8 cellular contexts compared by ENCODE assay signal in the genomic region with DNA sequence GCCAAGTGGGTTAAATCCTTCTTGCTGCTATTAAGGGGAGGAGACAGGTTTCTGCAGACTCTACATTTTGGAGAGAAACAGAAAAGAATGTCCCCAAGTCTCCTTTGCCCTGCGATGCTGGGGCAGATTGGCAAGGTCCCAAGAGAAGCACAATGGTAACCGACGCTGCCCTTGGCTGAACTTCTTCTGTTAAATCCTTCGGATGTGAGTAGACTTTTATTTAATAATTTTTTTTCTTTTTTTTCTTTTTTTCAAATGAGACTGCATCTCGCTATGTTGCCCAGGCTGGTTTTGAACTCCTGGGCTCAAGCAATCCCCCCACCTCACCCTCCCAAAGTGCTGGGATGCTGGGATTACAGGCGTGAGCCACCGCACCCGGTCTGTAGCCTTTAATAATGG. TPM values are rescaled to one million over a fixed set of nuclear protein-coding genes. Genes with fewer than 3 reads are reported as not detected.
DNase-seq lines count a peak whose midpoint lies in the region; ATAC-seq and TF ChIP-seq lines count a peak whose summit lies in the region.

No MANE protein-coding gene starts in this region.

- H3K9me3 ChIP-seq in PC-3 (ENCODE audit: low read length): no peaks in the 10 kb centered on the region
- H3K9me3 ChIP-seq in endocrine pancreas (ENCODE audit: control insufficient read depth, low read length): no peaks in the 10 kb centered on the region
- no peaks in the 10 kb centered on the region for H3K9me3 ChIP-seq in parathyroid adenoma (ENCODE audit: control insufficient read depth, low read length)

- peak overlapping the region; percentile 65; the same call in 1 of the 2 replicates for H3K9ac ChIP-seq in PC-3 (ENCODE audit: low read length)
- no peak overlapping the region for H3K9ac ChIP-seq in endocrine pancreas (ENCODE audit: control insufficient read depth, insufficient read depth, low read length)
- no peak overlapping the region for H3K9ac ChIP-seq in parathyroid adenoma

- peaks cover 11% of the 10 kb centered on the region for H3F3A ChIP-seq in PC-3 (ENCODE audit: low read length, unreplicated experiment)

- H3K36me3 ChIP-seq in PC-3 (ENCODE audit: low read depth, low read length): no peaks in the 10 kb centered on the region
- no peaks in the 10 kb centered on the region for H3K36me3 ChIP-seq in endocrine pancreas (ENCODE audit: control insufficient read depth, insufficient read depth, low read length)
- no peaks in the 10 kb centered on the region for H3K36me3 ChIP-seq in parathyroid adenoma (ENCODE audit: control insufficient read depth, insufficient read depth, low read length)

- H3K79me2 ChIP-seq in PC-3 (ENCODE audit: low read length) (no peaks in the 10 kb centered on the region), parathyroid adenoma (no peaks in the 10 kb centered on the region)

- no peaks in the 10 kb centered on the region for H4K20me1 ChIP-seq in PC-3 (ENCODE audit: low read length)

- intact Hi-C loops in PC-3 (cut with micrococcal nuclease): loop anchor here (1.0 to 10.0 kb wide), 3 partner anchors 9 to 172 kb away; a partner anchor contains a TSS

- TF ChIP-seq CTCF in GM12865 (IDR thresholded peaks at IDR 0.05; ENCODE audit: insufficient read depth, low read depth, low read length, missing control alignments): no peak
- TF ChIP-seq CTCF in PC-3 (conservative IDR thresholded peaks at IDR 0.05; ENCODE audit: low read depth, low read length): no peak
- TF ChIP-seq CTCF in parathyroid adenoma (IDR thresholded peaks at IDR 0.05): no peak

- CTCF ChIA-PET in PC-3 (lab: Charles Lee): interaction anchor here (0.6 kb wide), 1 partner anchor 132 kb away, joined by 3 read pairs; no protein-coding TSS in a partner anchor

- POLR2A ChIA-PET in PC-3 (lab: Charles Lee; ENCODE audit: unreplicated experiment): interaction anchor here (1.4 kb wide), 1 partner anchor 21 kb away, joined by 3 read pairs; a partner anchor contains a TSS

- BruUV-seq in PC-3 (replicated peaks; lab: Mats Ljungman, UMichigan): no TSS peak

- ATAC-seq in PC-3 (no peak), left lobe of liver (no peak), HG03196 (IDR thresholded peaks at IDR 0.05; ENCODE audit: unreplicated experiment) (no peak), GM18511 (IDR thresholded peaks at IDR 0.05; ENCODE audit: unreplicated experiment) (no peak)

- H3K27me3 ChIP-seq in PC-3 (ENCODE audit: low read length) (no peaks in the 10 kb centered on the region), endocrine pancreas (ENCODE audit: control insufficient read depth, insufficient read depth, low read length) (no peaks in the 10 kb centered on the region), parathyroid adenoma (ENCODE audit: control insufficient read depth, insufficient read depth, low read length) (no peaks in the 10 kb centered on the region)

- DNase-seq in GM12865 (ENCODE audit: low read depth) (no peak), PC-3 (peak; percentile 42), left lobe of liver (ENCODE audit: low spot score) (no peak)
- no peak for DNase-seq in effector CD4-positive, alpha-beta T cell

- H3K9me2 ChIP-seq in PC-3 (replicated peaks; ENCODE audit: low read length): no peaks in the 10 kb centered on the region

- H3K4me2 ChIP-seq in PC-3 (ENCODE audit: low read length): peak overlapping the region; percentile 87
- H3K4me2 ChIP-seq in parathyroid adenoma (ENCODE audit: low read length): peak overlapping the region; percentile 90

- H3K27ac ChIP-seq in PC-3 (ENCODE audit: low read length): no peak overlapping the region
- H3K27ac ChIP-seq in parathyroid adenoma: no peak overlapping the region

- H3K4me1 ChIP-seq in PC-3 (ENCODE audit: insufficient read depth, low read length) (peaks cover 36% of the 10 kb centered on the region), endocrine pancreas (ENCODE audit: control insufficient read depth, insufficient read depth, low read length) (no peaks in the 10 kb centered on the region), parathyroid adenoma (peaks cover 6% of the 10 kb centered on the region)

- peak overlapping the region; percentile 91 for H2AFZ ChIP-seq in PC-3 (ENCODE audit: low read length)
- peak overlapping the region; percentile 54 for H2AFZ ChIP-seq in parathyroid adenoma

- H3K4me3 ChIP-seq in GM12865 (ENCODE audit: low read depth, low read length) (peak overlapping the region; percentile 73), PC-3 (ENCODE audit: low read length) (peak overlapping the region; percentile 77), endocrine pancreas (ENCODE audit: control insufficient read depth, insufficient read depth, low read length) (peak overlapping the region; percentile 52), parathyroid adenoma (ENCODE audit: low read depth, low read length) (peak overlapping the region; percentile 71)

RNA-seq across cellular contexts. Expression of a gene that starts 13.9 kb away (rescaled TPM):
- total RNA-seq in PC-3 (2014; rRNA removed) (361 and 374 TPM in 2 replicates), left lobe of liver (177 TPM)

RNA-seq across cellular contexts. Expression of a gene that starts 14.1 kb away (rescaled TPM):
- total RNA-seq in PC-3 (2014; rRNA removed) (23.8 and 28.0 TPM in 2 replicates), left lobe of liver (7.0 TPM)

RNA-seq across cellular contexts. Expression of a gene that starts 20.4 kb away (rescaled TPM):
- total RNA-seq in PC-3 (2014; rRNA removed) (151 and 195 TPM in 2 replicates), left lobe of liver (25.8 TPM)

RNA-seq across cellular contexts. Expression of a gene that starts 45.5 kb away (rescaled TPM):
- total RNA-seq in PC-3 (2014; rRNA removed) (35.8 and 50.9 TPM in 2 replicates), left lobe of liver (1.2 TPM)

RNA-seq across cellular contexts. Expression of a gene that starts 54.9 kb away (rescaled TPM):
- total RNA-seq in PC-3 (2014; rRNA removed) (1.2 and 1.6 TPM in 2 replicates), left lobe of liver (1.2 TPM)
